Comparison of ENCODE assay signal across 8 cellular contexts in the genomic region with DNA sequence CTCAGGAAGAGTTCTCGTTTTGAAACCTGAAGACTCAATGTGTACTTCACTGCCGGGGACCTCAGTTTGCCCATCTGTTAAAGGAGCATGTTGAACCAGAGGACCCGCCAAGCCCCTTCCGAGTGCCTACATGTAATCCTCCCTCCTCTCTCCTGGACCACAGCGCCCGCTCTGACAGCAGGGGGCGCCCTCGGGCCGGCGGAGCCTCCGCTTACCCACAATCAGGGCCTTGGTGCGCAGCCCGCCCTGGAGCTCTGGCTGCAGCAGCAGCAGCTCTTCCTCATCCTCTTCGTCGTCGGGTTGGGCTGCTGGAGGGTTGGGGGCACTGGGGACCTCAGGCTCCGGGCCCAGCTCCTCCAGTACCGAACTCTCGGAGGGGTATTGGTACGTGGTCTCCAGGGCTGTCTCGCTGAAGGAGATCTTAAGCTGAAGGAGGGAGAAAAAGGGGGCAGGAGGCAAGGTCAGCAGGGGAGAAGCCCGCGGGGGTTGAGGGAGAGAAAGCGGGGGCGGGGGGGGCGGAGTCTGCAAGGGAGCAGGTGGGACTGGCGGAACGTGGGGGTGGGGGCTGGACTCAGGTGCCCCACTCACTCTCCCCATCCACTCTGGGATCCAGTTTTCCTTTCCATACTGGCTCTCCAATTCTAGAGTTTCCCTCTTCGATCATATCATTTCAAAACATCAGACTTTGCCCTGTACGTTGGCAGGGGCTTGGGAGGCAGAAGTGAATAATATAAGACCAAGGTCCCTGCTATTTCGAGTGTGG. TPM values are rescaled to one million over a fixed set of nuclear protein-coding genes. Genes with fewer than 3 reads are reported as not detected.
DNase-seq lines count a peak whose midpoint lies in the region; ATAC-seq and TF ChIP-seq lines count a peak whose summit lies in the region.

No MANE protein-coding gene starts in this region.

- TF ChIP-seq RAD21 in IMR-90 (IDR thresholded peaks at IDR 0.05; ENCODE audit: low read length): peak; percentile 95

- no peak overlapping the region for H2BK15ac ChIP-seq in IMR-90 (ENCODE audit: low read depth, low read length)

- H4K20me1 ChIP-seq in IMR-90 (ENCODE audit: insufficient read depth, low read length): peaks cover 80% of the 10 kb centered on the region

- TF ChIP-seq POLR2A in IMR-90 (IDR thresholded peaks at IDR 0.05; ENCODE audit: low read depth, low read length): no peak; the same call in 1 of the 2 replicates

- no peaks in the 10 kb centered on the region for H3K9me1 ChIP-seq in IMR-90 (ENCODE audit: insufficient read depth, low read length)

- peak overlapping the region; percentile 17; the same call in 1 of the 2 replicates for H3K9ac ChIP-seq in IMR-90 (ENCODE audit: low read depth, low read length)

- no peak overlapping the region for H2AK5ac ChIP-seq in IMR-90 (ENCODE audit: low read depth, low read length)

- no peak overlapping the region for H3K4ac ChIP-seq in IMR-90 (ENCODE audit: low read depth, low read length)

- no peak overlapping the region; the same call in 1 of the 2 replicates for H3K23ac ChIP-seq in IMR-90 (ENCODE audit: low read depth, low read length)

- H3K14ac ChIP-seq in IMR-90 (replicated peaks; ENCODE audit: low read depth, low read length): 0 out of 2 replicates have a peak overlapping the region, but pooled peaks have one; percentile 76

- no peak overlapping the region for H4K8ac ChIP-seq in IMR-90 (ENCODE audit: low read depth in 2 of 2, low read length in 2 of 2)

- intact Hi-C loops in IMR-90 (cut with micrococcal nuclease): loop anchor here (1.0 to 2.0 kb wide), 2 partner anchors 43 to 150 kb away; no protein-coding TSS in a partner anchor
- intact Hi-C loops in activated T-helper 2 cell treated with anti-CD3 and anti-CD28 coated beads, Interferon-gamma antibody, Interleukin-2, Interleukin-4, amounts not matched to agents 10 μg/mL and 5 μg/mL and 100 μg/mL, durations not matched to agents 14 hours and 24 hours and 36 hours (cut with micrococcal nuclease): loop anchor here (1.0 kb wide), 1 partner anchor 43 kb away; no protein-coding TSS in a partner anchor

- peak overlapping the region; percentile 76 for H3K4me2 ChIP-seq in IMR-90 (ENCODE audit: low read depth, low read length)

- in situ Hi-C loops in IMR-90 (cut with MboI; ENCODE audit: low sequenced_read_pairs): loop anchor here (5.0 kb wide), 1 partner anchor 198 kb away; no protein-coding TSS in a partner anchor

- H3K4me3 ChIP-seq in IMR-90 (ENCODE audit: insufficient read depth, low read depth, low read length): no peak overlapping the region
- peak overlapping the region; percentile 29 for H3K4me3 ChIP-seq in fibroblast of pulmonary artery (replicated peaks; ENCODE audit: low read depth, low read length)

- no peak overlapping the region; the same call in 1 of the 2 replicates for H4K91ac ChIP-seq in IMR-90 (ENCODE audit: insufficient read depth, low read depth, low read length)

- CTCF ChIA-PET in IMR-90 (lab: Yijun Ruan, JAX): interaction anchor here (0.5 to 1.9 kb wide), 10 partner anchors 9 to 149 kb away, joined by 3 to 12 read pairs (median 4); partner anchors contain the start of gene NRM

- peaks cover 77% of the 10 kb centered on the region for H3K36me3 Mint-ChIP-seq in activated T-helper 2 cell treated with anti-CD3 and anti-CD28 coated beads, Interferon-gamma antibody, Interleukin-2, Interleukin-4, amounts not matched to agents 10 μg/mL and 5 μg/mL and 100 μg/mL, durations not matched to agents 14 hours and 24 hours and 36 hours (ENCODE audit: low read depth)
- H3K36me3 Mint-ChIP-seq in nephron progenitor cell (ENCODE audit: low read depth): peaks cover 41% of the 10 kb centered on the region

- BruUV-seq in IMR-90 (replicated peaks; lab: Mats Ljungman, UMichigan): no TSS peak

- H3K4me1 Mint-ChIP-seq in activated T-helper 2 cell treated with anti-CD3 and anti-CD28 coated beads, Interferon-gamma antibody, Interleukin-2, Interleukin-4, amounts not matched to agents 10 μg/mL and 5 μg/mL and 100 μg/mL, durations not matched to agents 14 hours and 24 hours and 36 hours (ENCODE audit: low read depth): peaks cover 26% of the 10 kb centered on the region
- H3K4me1 Mint-ChIP-seq in nephron progenitor cell: peaks cover 49% of the 10 kb centered on the region

- H3K27ac ChIP-seq in IMR-90 (ENCODE audit: insufficient read depth, low read length): peak overlapping the region; percentile 49

- peak overlapping the region; percentile 35; the same call in 1 of the 2 replicates for H2BK120ac ChIP-seq in IMR-90 (ENCODE audit: low read depth, low read length)

- H2BK20ac ChIP-seq in IMR-90 (ENCODE audit: low read depth, low read length): no peak overlapping the region

- WGBS in IMR-90 (ENCODE audit: extremely low coverage in 2 of 2, insufficient read length in 1 of 2), 2 experiments: 17% methylated on average over 3 of the region's 31 CpGs; no CpG with 5 or more reads in 1 of the 2 experiments

- H3K9me3 Mint-ChIP-seq in activated T-helper 2 cell treated with anti-CD3 and anti-CD28 coated beads, Interferon-gamma antibody, Interleukin-2, Interleukin-4, amounts not matched to agents 10 μg/mL and 5 μg/mL and 100 μg/mL, durations not matched to agents 14 hours and 24 hours and 36 hours: no peaks in the 10 kb centered on the region
- H3K9me3 Mint-ChIP-seq in nephron progenitor cell: no peaks in the 10 kb centered on the region

- peaks cover 58% of the 10 kb centered on the region for H3K36me3 ChIP-seq in IMR-90 (ENCODE audit: control insufficient read depth, insufficient read depth, low read length)

- H2BK5ac ChIP-seq in IMR-90 (ENCODE audit: low read depth, low read length, poor library complexity, severe bottlenecking): peak overlapping the region; percentile 1

- no peaks in the 10 kb centered on the region for H3K27me3 ChIP-seq in IMR-90 (ENCODE audit: control insufficient read depth, insufficient read depth, low read length)

- no peak overlapping the region for H4K5ac ChIP-seq in IMR-90 (ENCODE audit: low read depth, low read length)

- peak overlapping the region; percentile 38 for H2AK9ac ChIP-seq in IMR-90 (replicated peaks; ENCODE audit: low read depth, low read length, poor library complexity)

- H3K27ac Mint-ChIP-seq in activated T-helper 2 cell treated with anti-CD3 and anti-CD28 coated beads, Interferon-gamma antibody, Interleukin-2, Interleukin-4, amounts not matched to agents 10 μg/mL and 5 μg/mL and 100 μg/mL, durations not matched to agents 14 hours and 24 hours and 36 hours: peak overlapping the region; percentile 75
- no peak overlapping the region for H3K27ac Mint-ChIP-seq in nephron progenitor cell

- POLR2A ChIA-PET in IMR-90 (lab: Charles Lee; ENCODE audit: unreplicated experiment): interaction anchor here (0.6 to 1.6 kb wide), 2 partner anchors 43 to 73 kb away, joined by 4 to 6 read pairs; no protein-coding TSS in a partner anchor

- no peaks in the 10 kb centered on the region for H3K9me3 ChIP-seq in IMR-90 (ENCODE audit: control insufficient read depth, insufficient read depth, low read length)

- dilution Hi-C loops in IMR-90 (cut with HindIII; ENCODE audit: low sequenced_read_pairs, unreplicated experiment): no loop called here

- H3K4me1 ChIP-seq in IMR-90 (ENCODE audit: control insufficient read depth, insufficient read depth, low read length): peaks cover 14% of the 10 kb centered on the region

- DNase-seq in IMR-90: peak; percentile 73
- peak; percentile 64 for DNase-seq in RPMI7951 (ENCODE audit: low read depth)
- DNase-seq in activated T-helper 2 cell treated with anti-CD3 and anti-CD28 coated beads, Interferon-gamma antibody, Interleukin-2, Interleukin-4, amounts not matched to agents 10 μg/mL and 5 μg/mL and 100 μg/mL, durations not matched to agents 14 hours and 24 hours and 36 hours (ENCODE audit: low spot score): peak; percentile 86
- peak; percentile 82 for DNase-seq in fibroblast of pulmonary artery (ENCODE audit: low read depth)
- DNase-seq in nephron progenitor cell: peak; percentile 91
- DNase-seq in stimulated activated naive CD8-positive, alpha-beta T cell treated with anti-CD3 and anti-CD28 coated beads, Interleukin-15, Interleukin-2, amounts not matched to agents 100 U/mL and 50 U/mL, for 24 hours: peak; percentile 95

- peak; percentile 96 for TF ChIP-seq CTCF in GM12872 (IDR thresholded peaks at IDR 0.05; ENCODE audit: insufficient read depth, low read depth, low read length)
- TF ChIP-seq CTCF in IMR-90 (conservative IDR thresholded peaks at IDR 0.05; ENCODE audit: low read depth, low read length): peak; percentile 93
- TF ChIP-seq CTCF in fibroblast of pulmonary artery (IDR thresholded peaks at IDR 0.05; ENCODE audit: low read length, missing control alignments): peak; percentile 90
- peak; percentile 93 for TF ChIP-seq CTCF in nephron progenitor cell (IDR thresholded peaks at IDR 0.05)

- no peaks in the 10 kb centered on the region for H3K27me3 Mint-ChIP-seq in activated T-helper 2 cell treated with anti-CD3 and anti-CD28 coated beads, Interferon-gamma antibody, Interleukin-2, Interleukin-4, amounts not matched to agents 10 μg/mL and 5 μg/mL and 100 μg/mL, durations not matched to agents 14 hours and 24 hours and 36 hours (ENCODE audit: low read depth)
- H3K27me3 Mint-ChIP-seq in nephron progenitor cell (ENCODE audit: low read depth, poor library complexity): peaks cover 9% of the 10 kb centered on the region

- H3K79me1 ChIP-seq in IMR-90 (ENCODE audit: low read depth in 1 of 2, low read length in 2 of 2): peaks cover 13 to 47% of the 10 kb centered on the region in 2 experiments

- no peak overlapping the region for H3K18ac ChIP-seq in IMR-90 (ENCODE audit: low read depth, low read length)

- H3K56ac ChIP-seq in IMR-90 (ENCODE audit: extremely low read depth, insufficient read depth, low read length): no peak overlapping the region

- H3K4me3 Mint-ChIP-seq in activated T-helper 2 cell treated with anti-CD3 and anti-CD28 coated beads, Interferon-gamma antibody, Interleukin-2, Interleukin-4, amounts not matched to agents 10 μg/mL and 5 μg/mL and 100 μg/mL, durations not matched to agents 14 hours and 24 hours and 36 hours (ENCODE audit: low read depth): peak overlapping the region; percentile 97
- peak overlapping the region; percentile 54 for H3K4me3 Mint-ChIP-seq in nephron progenitor cell

- H2AFZ ChIP-seq in IMR-90 (replicated peaks; ENCODE audit: low read length, poor library complexity): peak overlapping the region; percentile 12

- ATAC-seq in IMR-90 (ENCODE audit: low read depth): peak; percentile 36
- peak; percentile 57 for ATAC-seq in stimulated activated naive CD8-positive, alpha-beta T cell treated with anti-CD3 and anti-CD28 coated beads, Interleukin-15, Interleukin-2, amounts not matched to agents 100 U/mL and 50 U/mL, for 24 hours
- ATAC-seq in HG03196 (IDR thresholded peaks at IDR 0.05; ENCODE audit: unreplicated experiment): no peak

RNA-seq across cellular contexts. Expression of gene DHX16, which starts 6.3 kb away (rescaled TPM):
- total RNA-seq in IMR-90 (2012; rRNA removed): 43.9 and 48.4 TPM in 2 replicates
- 47.9 and 48.3 TPM in 2 replicates for polyA plus RNA-seq in IMR-90 (2012; rRNA removed)
- polyA plus RNA-seq in IMR-90 (2012; cell fraction: cytosol; rRNA removed): 31.6 and 38.3 TPM in 2 replicates
- 89.6 and 98.6 TPM in 2 replicates for polyA plus RNA-seq in IMR-90 (2012; cell fraction: nucleus; rRNA removed; ENCODE audit: low replicate concordance)
- 32.2 and 36.8 TPM in 2 replicates for total RNA-seq in RPMI7951 (2014; rRNA removed; shearing (Covaris generic))
- 48.4 and 48.5 TPM in 2 replicates for total RNA-seq in activated T-helper 2 cell treated with anti-CD3 and anti-CD28 coated beads, Interferon-gamma antibody, Interleukin-2, Interleukin-4, amounts not matched to agents 10 μg/mL and 5 μg/mL and 100 μg/mL, durations not matched to agents 14 hours and 24 hours and 36 hours

RNA-seq across cellular contexts. Expression of gene PPP1R18, which starts 7.3 kb away (rescaled TPM):
- total RNA-seq in IMR-90 (2012; rRNA removed): 31.9 and 32.8 TPM in 2 replicates
- polyA plus RNA-seq in IMR-90 (2012; rRNA removed): 129 and 134 TPM in 2 replicates
- polyA plus RNA-seq in IMR-90 (2012; cell fraction: cytosol; rRNA removed): 129 and 140 TPM in 2 replicates
- 114 and 118 TPM in 2 replicates for polyA plus RNA-seq in IMR-90 (2012; cell fraction: nucleus; rRNA removed; ENCODE audit: low replicate concordance)
- total RNA-seq in RPMI7951 (2014; rRNA removed; shearing (Covaris generic)): 77.4 and 83.9 TPM in 2 replicates
- 137 and 144 TPM in 2 replicates for total RNA-seq in activated T-helper 2 cell treated with anti-CD3 and anti-CD28 coated beads, Interferon-gamma antibody, Interleukin-2, Interleukin-4, amounts not matched to agents 10 μg/mL and 5 μg/mL and 100 μg/mL, durations not matched to agents 14 hours and 24 hours and 36 hours

RNA-seq across cellular contexts. Expression of gene NRM, which starts 11.6 kb away (rescaled TPM):
- 1.7 and 2.2 TPM in 2 replicates for total RNA-seq in IMR-90 (2012; rRNA removed)
- polyA plus RNA-seq in IMR-90 (2012; rRNA removed): 27.0 and 29.1 TPM in 2 replicates
- polyA plus RNA-seq in IMR-90 (2012; cell fraction: cytosol; rRNA removed): 21.0 and 21.9 TPM in 2 replicates
- 15.5 and 15.8 TPM in 2 replicates for polyA plus RNA-seq in IMR-90 (2012; cell fraction: nucleus; rRNA removed; ENCODE audit: low replicate concordance)
- total RNA-seq in RPMI7951 (2014; rRNA removed; shearing (Covaris generic)): 18.2 and 29.2 TPM in 2 replicates
- total RNA-seq in activated T-helper 2 cell treated with anti-CD3 and anti-CD28 coated beads, Interferon-gamma antibody, Interleukin-2, Interleukin-4, amounts not matched to agents 10 μg/mL and 5 μg/mL and 100 μg/mL, durations not matched to agents 14 hours and 24 hours and 36 hours: 23.1 and 24.2 TPM in 2 replicates

RNA-seq across cellular contexts. Expression of gene C6orf136, which starts 32.2 kb away (rescaled TPM):
- total RNA-seq in IMR-90 (2012; rRNA removed): 1.1 and 1.4 TPM in 2 replicates
- 11.7 and 12.8 TPM in 2 replicates for polyA plus RNA-seq in IMR-90 (2012; rRNA removed)
- polyA plus RNA-seq in IMR-90 (2012; cell fraction: cytosol; rRNA removed): 10.8 and 15.8 TPM in 2 replicates
- 30.4 and 39.8 TPM in 2 replicates for polyA plus RNA-seq in IMR-90 (2012; cell fraction: nucleus; rRNA removed; ENCODE audit: low replicate concordance)
- 7.1 and 7.4 TPM in 2 replicates for total RNA-seq in RPMI7951 (2014; rRNA removed; shearing (Covaris generic))
- 23.1 and 28.2 TPM in 2 replicates for total RNA-seq in activated T-helper 2 cell treated with anti-CD3 and anti-CD28 coated beads, Interferon-gamma antibody, Interleukin-2, Interleukin-4, amounts not matched to agents 10 μg/mL and 5 μg/mL and 100 μg/mL, durations not matched to agents 14 hours and 24 hours and 36 hours

RNA-seq across cellular contexts. Expression of gene MDC1, which starts 37.9 kb away (rescaled TPM):
- 3.6 and 4.5 TPM in 2 replicates for total RNA-seq in IMR-90 (2012; rRNA removed)
- polyA plus RNA-seq in IMR-90 (2012; rRNA removed): 12.1 and 12.4 TPM in 2 replicates
- 6.0 and 8.0 TPM in 2 replicates for polyA plus RNA-seq in IMR-90 (2012; cell fraction: cytosol; rRNA removed)
- 30.2 and 33.9 TPM in 2 replicates for polyA plus RNA-seq in IMR-90 (2012; cell fraction: nucleus; rRNA removed; ENCODE audit: low replicate concordance)
- 6.4 and 13.6 TPM in 2 replicates for total RNA-seq in RPMI7951 (2014; rRNA removed; shearing (Covaris generic))
- total RNA-seq in activated T-helper 2 cell treated with anti-CD3 and anti-CD28 coated beads, Interferon-gamma antibody, Interleukin-2, Interleukin-4, amounts not matched to agents 10 μg/mL and 5 μg/mL and 100 μg/mL, durations not matched to agents 14 hours and 24 hours and 36 hours: 88.3 and 96.6 TPM in 2 replicates
